13 cellular contexts compared by ENCODE assay signal in genomic region chr21:36692125-36692843, GRCh38. TPM values are rescaled to one million over a fixed set of nuclear protein-coding genes. Genes with fewer than 3 reads are reported as not detected.
DNase-seq lines count a peak whose midpoint lies in the region; ATAC-seq and TF ChIP-seq lines count a peak whose summit lies in the region.
"Had no signal": no experiment of that assay in that cellular context is flagged by ENCODE, and none has a peak within 500 bp of the region (broad histone marks: within the 10 kb centered on the region; RNA-seq: fewer than 3 reads in every experiment).

No MANE protein-coding gene starts in this region.

- H3K9me3 ChIP-seq in stomach = peaks cover 0 to 4% (median 0%) of the 10 kb centered on the region in 4 donors

- H3K27ac ChIP-seq in stomach = peak overlapping the region; percentile 37 to 89 (median 45)

- no peaks in the 10 kb centered on the region for H3K9me3 Mint-ChIP-seq in activated naive CD8-positive, alpha-beta T cell (ENCODE audit: low read depth)
- H3K9me3 Mint-ChIP-seq in activated naive CD8-positive, alpha-beta T cell treated with anti-CD3 and anti-CD28 coated beads, Interleukin-2, amount 50 U/mL, for 24 hours = no peaks in the 10 kb centered on the region
- peaks cover 8% of the 10 kb centered on the region for H3K9me3 Mint-ChIP-seq in WTC11
- peaks cover 2% of the 10 kb centered on the region for H3K9me3 Mint-ChIP-seq in stimulated activated memory B cell treated with anti-CD40 and anti-IgM and Interleukin-4, amounts not matched to agents 10 μg/mL and 1 μg/mL and 100 μg/mL, for 72 hours
- H3K9me3 Mint-ChIP-seq: central memory CD8-positive, alpha-beta T cell had no signal

- H3K36me3 Mint-ChIP-seq in activated naive CD8-positive, alpha-beta T cell = no peaks in the 10 kb centered on the region
- H3K36me3 Mint-ChIP-seq in activated naive CD8-positive, alpha-beta T cell treated with anti-CD3 and anti-CD28 coated beads, Interleukin-2, amount 50 U/mL, for 24 hours (ENCODE audit: low read depth) = peaks cover 3% of the 10 kb centered on the region
- peaks cover 2% of the 10 kb centered on the region; the same call in 1 of the 2 replicates for H3K36me3 Mint-ChIP-seq in WTC11
- no peaks in the 10 kb centered on the region for H3K36me3 Mint-ChIP-seq in stimulated activated memory B cell treated with anti-CD40 and anti-IgM and Interleukin-4, amounts not matched to agents 10 μg/mL and 1 μg/mL and 100 μg/mL, for 72 hours

- 7 to 12% (median 10%) methylated on average over 34 of the region's 34 CpGs for WGBS in stomach, 5 donors

- no peak for TF ChIP-seq EP300 in stomach (IDR thresholded peaks at IDR 0.05)

- H3K27ac Mint-ChIP-seq in activated naive CD8-positive, alpha-beta T cell = peak overlapping the region; percentile 34
- no peak overlapping the region for H3K27ac Mint-ChIP-seq in activated naive CD8-positive, alpha-beta T cell treated with anti-CD3 and anti-CD28 coated beads, Interleukin-2, amount 50 U/mL, for 24 hours
- H3K27ac Mint-ChIP-seq in WTC11 = no peak overlapping the region
- H3K27ac Mint-ChIP-seq in stimulated activated memory B cell treated with anti-CD40 and anti-IgM and Interleukin-4, amounts not matched to agents 10 μg/mL and 1 μg/mL and 100 μg/mL, for 72 hours = no peak overlapping the region

- no peak for TF ChIP-seq POLR2A in stomach (IDR thresholded peaks at IDR 0.05)

- DNase-seq in activated naive CD8-positive, alpha-beta T cell treated with anti-CD3 and anti-CD28 coated beads, Interleukin-2, amount 50 U/mL, for 24 hours = no peak
- DNase-seq in WTC11 (ENCODE audit: low spot score) = no peak
- DNase-seq in left kidney (ENCODE audit: low read depth, low spot score) = peak; percentile 59
- no peak for DNase-seq in stomach
- DNase-seq: activated CD4-positive, CD25-positive, alpha-beta regulatory T cell; NCI-H1694; NCI-H510A; stimulated activated CD4-positive, alpha-beta T cell treated with anti-CD3 and anti-CD28 coated beads, Interleukin-1b, Interleukin-23, amount 100 ng/mL, for 48 hours had no signal

- no peak for ATAC-seq in activated naive CD8-positive, alpha-beta T cell treated with anti-CD3 and anti-CD28 coated beads, Interleukin-2, amount 50 U/mL, for 24 hours
- ATAC-seq in WTC11 (no peak), HG03025 (IDR thresholded peaks at IDR 0.05; ENCODE audit: low FRiP score, unreplicated experiment) (no peak), HG02571 (IDR thresholded peaks at IDR 0.05; ENCODE audit: unreplicated experiment) (no peak)
- ATAC-seq in stimulated activated memory B cell treated with anti-CD40 and anti-IgM and Interleukin-4, amounts not matched to agents 10 μg/mL and 1 μg/mL and 100 μg/mL, for 72 hours = no peak

- peaks cover 22% of the 10 kb centered on the region for H3K4me1 Mint-ChIP-seq in activated naive CD8-positive, alpha-beta T cell (ENCODE audit: low read depth)
- peaks cover 8% of the 10 kb centered on the region for H3K4me1 Mint-ChIP-seq in activated naive CD8-positive, alpha-beta T cell treated with anti-CD3 and anti-CD28 coated beads, Interleukin-2, amount 50 U/mL, for 24 hours
- peaks cover 51% of the 10 kb centered on the region for H3K4me1 Mint-ChIP-seq in WTC11
- no peaks in the 10 kb centered on the region for H3K4me1 Mint-ChIP-seq in stimulated activated memory B cell treated with anti-CD40 and anti-IgM and Interleukin-4, amounts not matched to agents 10 μg/mL and 1 μg/mL and 100 μg/mL, for 72 hours
- H3K4me1 Mint-ChIP-seq: central memory CD8-positive, alpha-beta T cell had no signal

- no peak for TF ChIP-seq CTCF in WTC11 (IDR thresholded peaks at IDR 0.05)
- no peak for TF ChIP-seq CTCF in stomach (IDR thresholded peaks at IDR 0.05)

- H3K4me1 ChIP-seq in stomach = peaks cover 9 to 57% (median 27%) of the 10 kb centered on the region in 4 donors

- CTCF ChIA-PET in WTC11 (lab: Charles Lee) = interaction anchor here (0.7 to 3.5 kb wide), 12 partner anchors 10 to 270 kb away, joined by 3 to 52 read pairs (median 6); no protein-coding TSS in a partner anchor

- H3K36me3 ChIP-seq in stomach = no peaks in the 10 kb centered on the region

- H3K27me3 Mint-ChIP-seq in activated naive CD8-positive, alpha-beta T cell = peaks cover 53% of the 10 kb centered on the region
- peaks cover 88% of the 10 kb centered on the region for H3K27me3 Mint-ChIP-seq in activated naive CD8-positive, alpha-beta T cell treated with anti-CD3 and anti-CD28 coated beads, Interleukin-2, amount 50 U/mL, for 24 hours
- H3K27me3 Mint-ChIP-seq in WTC11 (ENCODE audit: low read depth) = peaks cover 98% of the 10 kb centered on the region
- peaks cover 94% of the 10 kb centered on the region for H3K27me3 Mint-ChIP-seq in stimulated activated memory B cell treated with anti-CD40 and anti-IgM and Interleukin-4, amounts not matched to agents 10 μg/mL and 1 μg/mL and 100 μg/mL, for 72 hours

- peak overlapping the region; percentile 36 for H3K4me3 Mint-ChIP-seq in activated naive CD8-positive, alpha-beta T cell
- H3K4me3 Mint-ChIP-seq in activated naive CD8-positive, alpha-beta T cell treated with anti-CD3 and anti-CD28 coated beads, Interleukin-2, amount 50 U/mL, for 24 hours = no peak overlapping the region
- peak overlapping the region; percentile 52 for H3K4me3 Mint-ChIP-seq in WTC11
- H3K4me3 Mint-ChIP-seq in stimulated activated memory B cell treated with anti-CD40 and anti-IgM and Interleukin-4, amounts not matched to agents 10 μg/mL and 1 μg/mL and 100 μg/mL, for 72 hours = no peak overlapping the region
- H3K4me3 Mint-ChIP-seq: central memory CD8-positive, alpha-beta T cell had no signal

- peaks cover 21 to 96% (median 65%) of the 10 kb centered on the region in 3 donors for H3K27me3 ChIP-seq in stomach

- H3K4me3 ChIP-seq in stomach = peak overlapping the region; percentile 36 to 54 (median 42)

- POLR2A ChIA-PET in WTC11 (lab: Charles Lee) = interaction anchor here (1.1 kb wide), 1 partner anchor 18 kb away, joined by 3 read pairs; no protein-coding TSS in a partner anchor

- intact Hi-C loops in stomach (cut with DNase I; ENCODE audit: low total_unique reads) = no loop called here

TF ChIP-seq in WTC11, 78 proteins besides CTCF, POLR2A, EP300 and RAD21 (continues in another document):
- TF ChIP-seq IRF2 (CRISPR knock-in tag; IDR thresholded peaks at IDR 0.05; ENCODE audit: borderline replicate concordance, low read depth) = no peak
- no peak for TF ChIP-seq ARID4B (CRISPR knock-in tag; IDR thresholded peaks at IDR 0.05; ENCODE audit: borderline replicate concordance)
- TF ChIP-seq JUN (CRISPR knock-in tag; IDR thresholded peaks at IDR 0.05) = no peak
- TF ChIP-seq AR (CRISPR knock-in tag; IDR thresholded peaks at IDR 0.05) = no peak
- no peak for TF ChIP-seq JAZF1 (CRISPR knock-in tag; IDR thresholded peaks at IDR 0.05)

RNA-seq across cellular contexts. Expression of gene SIM2, which starts 6.6 kb away (rescaled TPM):
- total RNA-seq in WTC11 (2021) (0.09 to 0.17 TPM (median 0.11 TPM) in 3 replicates), stomach (10 to 100 TPM in 4 of 5 donors, not detected in 1; 11.2 to 28.3 (median 20.4) TPM)
- polyA plus RNA-seq in stomach = 10 to 100 TPM in 1 of 3 donors, 1 to 10 TPM in 2; 3.3 to 14.0 (median 6.9) TPM

Comparison
In these comparisons a context has a peak if more than half of its experiments do, and no peak if none do; other contexts are left out.
1. H3K4me3 Mint-ChIP-seq: peak in activated naive CD8-positive, alpha-beta T cell (single experiment) and WTC11 (single experiment); none in activated naive CD8-positive, alpha-beta T cell treated with anti-CD3 and anti-CD28 coated beads, Interleukin-2, amount 50 U/mL, for 24 hours (single experiment) and stimulated activated memory B cell treated with anti-CD40 and anti-IgM and Interleukin-4, amounts not matched to agents 10 μg/mL and 1 μg/mL and 100 μg/mL, for 72 hours (single experiment).